ENCODE assay signal across 26 cellular contexts in genomic region chr2:103451283-103451682, GRCh38.
"Had no signal": no experiment of that assay in that cellular context is flagged by ENCODE, and none has a peak within 500 bp of the region (broad histone marks: within the 10 kb centered on the region; RNA-seq: fewer than 3 reads in every experiment).

No MANE protein-coding gene starts in this region.

- H3K27ac ChIP-seq: epithelial cell of prostate, esophagus squamous epithelium, gastrocnemius medialis, heart right ventricle, left lung, lower lobe of right lung had no signal

- H3K4me3 ChIP-seq: esophagus squamous epithelium, gastrocnemius medialis, heart right ventricle, left lung, lower lobe of right lung, mucosa of descending colon had no signal

- H3K27me3 ChIP-seq: esophagus squamous epithelium, gastrocnemius medialis, heart right ventricle, left lung had no signal

- DNase-seq: cortex of kidney; effector CD8-positive, alpha-beta T cell; effector memory CD8-positive, alpha-beta T cell; endodermal cell; erythroblast; esophagus squamous epithelium; foreskin fibroblast; foreskin melanocyte; gastrocnemius medialis; glutamatergic neuron; head of caudate nucleus; heart right ventricle; hippocampal formation; left cardiac atrium; left lung; left ventricle myocardium superior; lower lobe of right lung; mesenchymal stem cell; mucosa of descending colon; naive B cell; naive thymus-derived CD8-positive, alpha-beta T cell had no signal

- H3K36me3 ChIP-seq: esophagus squamous epithelium, gastrocnemius medialis, heart right ventricle, left lung, lower lobe of right lung had no signal

- ATAC-seq: effector memory CD8-positive, alpha-beta T cell; esophagus mucosa; gastrocnemius medialis; heart right ventricle; left cardiac atrium; left lung; left ventricle myocardium superior; lower lobe of right lung; mucosa of descending colon; naive thymus-derived CD8-positive, alpha-beta T cell had no signal

- FAIRE-seq: endometrium, islet of Langerhans, keratinocyte had no signal

- H3K9me3 ChIP-seq: esophagus squamous epithelium, gastrocnemius medialis, left lung, lower lobe of right lung, mucosa of descending colon had no signal

- H3K4me1 ChIP-seq: esophagus squamous epithelium, gastrocnemius medialis, heart right ventricle, left lung, lower lobe of right lung had no signal
